ENCODE assay signal across 13 cellular contexts in genomic region chr1:160340866-160341265, GRCh38. TPM values are rescaled to one million over a fixed set of nuclear protein-coding genes. Genes with fewer than 3 reads are reported as not detected.
A peak's percentile ranks its signal among the peaks of the same experiment; 100 is the strongest.
DNase-seq lines count a peak whose midpoint lies in the region; ATAC-seq, FAIRE-seq and TF ChIP-seq lines count a peak whose summit lies in the region.
"Had no signal": no experiment of that assay in that cellular context is flagged by ENCODE, and none has a peak within 500 bp of the region (broad histone marks: within the 10 kb centered on the region; RNA-seq: fewer than 3 reads in every experiment).

No MANE protein-coding gene starts in this region.

- peaks cover 24% of the 10 kb centered on the region for H3K36me3 ChIP-seq in iPS-18a (ENCODE audit: control insufficient read depth, low read depth, low read length)

- H3K27me3 Mint-ChIP-seq in activated T-cell treated with anti-CD3 and anti-CD28 coated beads, Interleukin-2, amount 50 U/mL, for 24 hours: no peaks in the 10 kb centered on the region
- no peaks in the 10 kb centered on the region for H3K27me3 Mint-ChIP-seq in activated T-helper 17 cell treated with anti-CD3 and anti-CD28 coated beads, Interleukin-2, amount 50 U/mL, for 72 hours
- H3K27me3 Mint-ChIP-seq in stimulated activated memory B cell treated with anti-CD40 and anti-IgM and Interleukin-4, amounts not matched to agents 10 μg/mL and 1 μg/mL and 100 μg/mL, for 72 hours: no peaks in the 10 kb centered on the region

- H3K36me3 Mint-ChIP-seq in activated T-cell treated with anti-CD3 and anti-CD28 coated beads, Interleukin-2, amount 50 U/mL, for 24 hours (ENCODE audit: low read depth): peaks cover 94% of the 10 kb centered on the region
- H3K36me3 Mint-ChIP-seq in activated T-helper 17 cell treated with anti-CD3 and anti-CD28 coated beads, Interleukin-2, amount 50 U/mL, for 72 hours (ENCODE audit: low read depth): peaks cover 98% of the 10 kb centered on the region
- peaks cover 39% of the 10 kb centered on the region for H3K36me3 Mint-ChIP-seq in stimulated activated memory B cell treated with anti-CD40 and anti-IgM and Interleukin-4, amounts not matched to agents 10 μg/mL and 1 μg/mL and 100 μg/mL, for 72 hours

- FAIRE-seq in D721Med (lab: Jason Lieb, UNC): no peak

- H3K27ac Mint-ChIP-seq in activated T-cell treated with anti-CD3 and anti-CD28 coated beads, Interleukin-2, amount 50 U/mL, for 24 hours: peak overlapping the region; percentile 76
- H3K27ac Mint-ChIP-seq in activated T-helper 17 cell treated with anti-CD3 and anti-CD28 coated beads, Interleukin-2, amount 50 U/mL, for 72 hours: peak overlapping the region; percentile 72
- H3K27ac Mint-ChIP-seq in stimulated activated memory B cell treated with anti-CD40 and anti-IgM and Interleukin-4, amounts not matched to agents 10 μg/mL and 1 μg/mL and 100 μg/mL, for 72 hours: peak overlapping the region; percentile 63

- no peaks in the 10 kb centered on the region for H3K9me3 Mint-ChIP-seq in activated T-cell treated with anti-CD3 and anti-CD28 coated beads, Interleukin-2, amount 50 U/mL, for 24 hours
- no peaks in the 10 kb centered on the region for H3K9me3 Mint-ChIP-seq in activated T-helper 17 cell treated with anti-CD3 and anti-CD28 coated beads, Interleukin-2, amount 50 U/mL, for 72 hours
- no peaks in the 10 kb centered on the region for H3K9me3 Mint-ChIP-seq in stimulated activated memory B cell treated with anti-CD40 and anti-IgM and Interleukin-4, amounts not matched to agents 10 μg/mL and 1 μg/mL and 100 μg/mL, for 72 hours

- H3K27me3 ChIP-seq in iPS-18a (ENCODE audit: control insufficient read depth, insufficient read depth, low read length): no peaks in the 10 kb centered on the region
- H3K27me3 ChIP-seq: sigmoid colon had no signal

- H3K9me3 ChIP-seq in iPS-18a (ENCODE audit: control insufficient read depth, low read depth, low read length): no peaks in the 10 kb centered on the region
- H3K9me3 ChIP-seq: sigmoid colon had no signal

- H3K4me3 ChIP-seq in iPS-18a (ENCODE audit: low read length): peak overlapping the region; percentile 1

- peaks cover 46% of the 10 kb centered on the region for H3K4me1 Mint-ChIP-seq in activated T-cell treated with anti-CD3 and anti-CD28 coated beads, Interleukin-2, amount 50 U/mL, for 24 hours (ENCODE audit: low read depth)
- peaks cover 27% of the 10 kb centered on the region for H3K4me1 Mint-ChIP-seq in activated T-helper 17 cell treated with anti-CD3 and anti-CD28 coated beads, Interleukin-2, amount 50 U/mL, for 72 hours
- peaks cover 43% of the 10 kb centered on the region for H3K4me1 Mint-ChIP-seq in stimulated activated memory B cell treated with anti-CD40 and anti-IgM and Interleukin-4, amounts not matched to agents 10 μg/mL and 1 μg/mL and 100 μg/mL, for 72 hours

- no peak overlapping the region for H3K27ac ChIP-seq in iPS-18a (ENCODE audit: low read length)

- H3K4me1 ChIP-seq in iPS-18a (ENCODE audit: control insufficient read depth, low read depth, low read length): no peaks in the 10 kb centered on the region

- no peak for ATAC-seq in activated T-helper 17 cell treated with anti-CD3 and anti-CD28 coated beads, Interleukin-2, amount 50 U/mL, for 72 hours (replicated peaks)
- no peak for ATAC-seq in stimulated activated memory B cell treated with anti-CD40 and anti-IgM and Interleukin-4, amounts not matched to agents 10 μg/mL and 1 μg/mL and 100 μg/mL, for 72 hours

- peak overlapping the region; percentile 100 for H3K4me3 Mint-ChIP-seq in activated T-cell treated with anti-CD3 and anti-CD28 coated beads, Interleukin-2, amount 50 U/mL, for 24 hours
- peak overlapping the region; percentile 98 for H3K4me3 Mint-ChIP-seq in activated T-helper 17 cell treated with anti-CD3 and anti-CD28 coated beads, Interleukin-2, amount 50 U/mL, for 72 hours
- peak overlapping the region; percentile 57 for H3K4me3 Mint-ChIP-seq in stimulated activated memory B cell treated with anti-CD40 and anti-IgM and Interleukin-4, amounts not matched to agents 10 μg/mL and 1 μg/mL and 100 μg/mL, for 72 hours

- DNase-seq in activated T-cell treated with anti-CD3 and anti-CD28 coated beads, Interleukin-2, amount 50 U/mL, for 24 hours: no peak
- DNase-seq in activated T-cell treated with anti-CD3 and anti-CD28 coated beads for 4 hours: no peak
- DNase-seq in hippocampal formation (lab: John Stamatoyannopoulos, UW): no peak
- DNase-seq in D721Med (ENCODE audit: insufficient read length, low spot score): no peak
- DNase-seq in DMS79 (lab: John Stamatoyannopoulos, UW): no peak
- DNase-seq: AML-193; effector memory CD4-positive, alpha-beta T cell; sigmoid colon; stimulated activated CD8-positive, alpha-beta memory T cell treated with anti-CD3 and anti-CD28 coated beads, Interleukin-4, amount 100 ng/mL, for 48 hours had no signal

- no peak overlapping the region for H3K9ac ChIP-seq in iPS-18a (ENCODE audit: low read length)

- no peak for TF ChIP-seq CTCF in D721Med (IDR thresholded peaks at IDR 0.05; ENCODE audit: insufficient read depth, missing control alignments)

RNA-seq across cellular contexts. Expression of gene COPA, which starts 2.2 kb away (rescaled TPM):
- total RNA-seq in activated T-helper 17 cell treated with anti-CD3 and anti-CD28 coated beads, Interleukin-2, amount 50 U/mL, for 72 hours: 100 to 1,000 TPM; 136 to 178 TPM

RNA-seq across cellular contexts. Expression of gene NCSTN, which starts 2.3 kb away (rescaled TPM):
- total RNA-seq in activated T-helper 17 cell treated with anti-CD3 and anti-CD28 coated beads, Interleukin-2, amount 50 U/mL, for 72 hours: 10 to 100 TPM; 58.7 to 67.4 TPM

RNA-seq across cellular contexts. Expression of gene NHLH1, which starts 26.0 kb away (rescaled TPM):
- total RNA-seq in activated T-helper 17 cell treated with anti-CD3 and anti-CD28 coated beads, Interleukin-2, amount 50 U/mL, for 72 hours: 1 to 10 TPM; 1.0 to 1.1 TPM
- total RNA-seq: LHCN-M2 had no signal

RNA-seq across cellular contexts. Expression of gene PEX19, which starts 55.9 kb away (rescaled TPM):
- total RNA-seq in activated T-helper 17 cell treated with anti-CD3 and anti-CD28 coated beads, Interleukin-2, amount 50 U/mL, for 72 hours: 10 to 100 TPM; 48.3 to 61.4 TPM

RNA-seq across cellular contexts. Expression of gene VANGL2, which starts 59.5 kb away (rescaled TPM):
- not detected for total RNA-seq in activated T-helper 17 cell treated with anti-CD3 and anti-CD28 coated beads, Interleukin-2, amount 50 U/mL, for 72 hours
